ENCODE assay signal across 14 cellular contexts in genomic region chr11:773425-773824, GRCh38. TPM values are rescaled to one million over a fixed set of nuclear protein-coding genes. Genes with fewer than 3 reads are reported as not detected.
A peak's percentile ranks its signal among the peaks of the same experiment; 100 is the strongest.
DNase-seq lines count a peak whose midpoint lies in the region; ATAC-seq and TF ChIP-seq lines count a peak whose summit lies in the region.
"Had no signal": no experiment of that assay in that cellular context is flagged by ENCODE, and none has a peak within 500 bp of the region (broad histone marks: within the 10 kb centered on the region; RNA-seq: fewer than 3 reads in every experiment).

No MANE protein-coding gene starts in this region.

- H3K4me1 ChIP-seq in adrenal gland (replicated peaks in 1 of 2) (peaks cover 38 to 41% of the 10 kb centered on the region in 2 donors), suprapubic skin (peaks cover 30% of the 10 kb centered on the region)

- WGBS in adrenal gland, 4 donors, result 75 to 91% (median 82%) methylated on average over 4 to 5 of the region's 5 CpGs
- WGBS in suprapubic skin, result 90% methylated on average over 2 of the region's 5 CpGs

- intact Hi-C loops in Calu3 (cut with micrococcal nuclease; ENCODE audit: unreplicated experiment), result no loop called here
- intact Hi-C loops in adrenal gland (cut with DNase I), result no loop called here

- no peak overlapping the region for H3K4me3 Mint-ChIP-seq in Calu3 (ENCODE audit: low read depth, unreplicated experiment)
- H3K4me3 Mint-ChIP-seq: CD14-positive monocyte, H9 had no signal

- H3K4me3 ChIP-seq in adrenal gland, result no peak overlapping the region
- no peak overlapping the region for H3K4me3 ChIP-seq in suprapubic skin

- ATAC-seq in GM19397 (IDR thresholded peaks at IDR 0.05; ENCODE audit: unreplicated experiment), result no peak
- ATAC-seq in GM21619 (IDR thresholded peaks at IDR 0.05; ENCODE audit: unreplicated experiment), result no peak
- ATAC-seq in stimulated activated naive CD8-positive, alpha-beta T cell treated with anti-CD3 and anti-CD28 coated beads, Interleukin-15, Interleukin-2, amounts not matched to agents 100 U/mL and 50 U/mL, for 24 hours, result no peak

- TF ChIP-seq CTCF in Calu3 (IDR thresholded peaks at IDR 0.05; ENCODE audit: unreplicated experiment), result no peak
- no peak for TF ChIP-seq CTCF in adrenal gland (IDR thresholded peaks at IDR 0.05)
- TF ChIP-seq CTCF in suprapubic skin (IDR thresholded peaks at IDR 0.05), result no peak

- no peaks in the 10 kb centered on the region for H3K9me3 Mint-ChIP-seq in Calu3 (ENCODE audit: low read depth, unreplicated experiment)
- H3K9me3 Mint-ChIP-seq: H9 had no signal

- CTCF ChIA-PET in Calu3 (lab: Charles Lee), result no interaction called here

- no TSS peak for BruUV-seq in Calu3 (replicated peaks; lab: Mats Ljungman, UMichigan)

- H3K36me3 ChIP-seq in adrenal gland (replicated peaks in 1 of 2) (peaks cover 0 to 35% of the 10 kb centered on the region in 2 donors), suprapubic skin (peaks cover 45% of the 10 kb centered on the region)

- H3K27ac ChIP-seq in adrenal gland, result peak overlapping the region in 3 of 5 donors; percentile 40 to 69 (median 58)
- H3K27ac ChIP-seq in layer of hippocampus (ENCODE audit: low read depth, low read length), result peak overlapping the region; percentile 92
- peak overlapping the region; percentile 8 for H3K27ac ChIP-seq in suprapubic skin

- TF ChIP-seq POLR2A in adrenal gland (IDR thresholded peaks at IDR 0.05) (no peak), suprapubic skin (IDR thresholded peaks at IDR 0.05) (no peak)

- no peak for DNase-seq in Calu3
- no peak for DNase-seq in adrenal gland
- peak in 1 of 2 donors; percentile 64 for DNase-seq in suprapubic skin (ENCODE audit: low spot score in 2 of 2)
- DNase-seq in stimulated activated naive CD8-positive, alpha-beta T cell treated with anti-CD3 and anti-CD28 coated beads, Interleukin-15, Interleukin-2, amounts not matched to agents 100 U/mL and 50 U/mL, for 24 hours, result no peak
- no peak for DNase-seq in T-helper 9 cell
- DNase-seq: COR-L47, H9, NCI-H1436 treated with DMSO at 0.1 percent for 48 hours, NCI-H226, NCI-H526 had no signal

- H3K27me3 Mint-ChIP-seq in Calu3 (ENCODE audit: unreplicated experiment), result no peaks in the 10 kb centered on the region

- no peaks in the 10 kb centered on the region for H3K27me3 ChIP-seq in adrenal gland
- no peaks in the 10 kb centered on the region for H3K27me3 ChIP-seq in layer of hippocampus (ENCODE audit: control insufficient read depth, insufficient read depth, low read length)
- no peaks in the 10 kb centered on the region for H3K27me3 ChIP-seq in suprapubic skin

- no peak for TF ChIP-seq EP300 in suprapubic skin (IDR thresholded peaks at IDR 0.05)

- peaks cover 65% of the 10 kb centered on the region for H3K36me3 Mint-ChIP-seq in Calu3 (ENCODE audit: insufficient read depth, unreplicated experiment)

- peaks cover 13% of the 10 kb centered on the region for H3K4me1 Mint-ChIP-seq in Calu3 (ENCODE audit: low read depth, unreplicated experiment)

- H3K9me3 ChIP-seq in adrenal gland (replicated peaks in 1 of 3) (no peaks in the 10 kb centered on the region), suprapubic skin (no peaks in the 10 kb centered on the region)

- H3K27ac Mint-ChIP-seq in Calu3 (ENCODE audit: unreplicated experiment), result peak overlapping the region; percentile 60

RNA-seq across cellular contexts. Expression of gene GATD1, which starts 3.9 kb away (rescaled TPM):
- 73.8 and 83.3 TPM in 2 replicates for total RNA-seq in Calu3 (2022)
- 100 to 1,000 TPM in 4 of 8 donors, 10 to 100 TPM in 4; 43.3 to 156 (median 96.9) TPM for total RNA-seq in adrenal gland
- polyA plus RNA-seq in adrenal gland, result 100 to 1,000 TPM in 1 of 3 donors, 10 to 100 TPM in 2; 20.3 to 176 (median 49.3) TPM
- 10 to 100 TPM; 27.2 to 68.2 (median 46.0) TPM for total RNA-seq in suprapubic skin

RNA-seq across cellular contexts. Expression of gene CEND1, which starts 16.5 kb away (rescaled TPM):
- not detected in 2 replicates for total RNA-seq in Calu3 (2022)
- 1 to 10 TPM in 3 of 8 donors, under 1 TPM in 1, not detected in 4; 0.42 to 4.9 (median 3.0) TPM for total RNA-seq in adrenal gland
- polyA plus RNA-seq in adrenal gland, result 10 to 100 TPM in 1 of 3 donors, 1 to 10 TPM in 2; 1.6 to 14.5 (median 4.2) TPM
- total RNA-seq in suprapubic skin, result not detected
- polyA plus RNA-seq: CD14-positive monocyte had no signal

RNA-seq across cellular contexts. Expression of gene SLC25A22, which starts 24.7 kb away (rescaled TPM):
- total RNA-seq in Calu3 (2022) (44.5 and 53.6 TPM in 2 replicates), adrenal gland (10 to 100 TPM in 7 of 8 donors, 1 to 10 TPM in 1; 8.2 to 41.3 (median 17.6) TPM), suprapubic skin (10 to 100 TPM; 11.2 to 14.7 (median 13.7) TPM)
- polyA plus RNA-seq in adrenal gland, result 10 to 100 TPM in 2 of 3 donors, 1 to 10 TPM in 1; 7.7 to 18.8 (median 14.0) TPM

RNA-seq across cellular contexts. Expression of gene TALDO1, which starts 26.2 kb away (rescaled TPM):
- total RNA-seq in Calu3 (2022) (359 and 379 TPM in 2 replicates), adrenal gland (100 to 1,000 TPM; 133 to 167 (median 153) TPM), suprapubic skin (100 to 1,000 TPM; 107 to 197 (median 179) TPM)
- 100 to 1,000 TPM in 2 of 3 donors, 10 to 100 TPM in 1; 64.3 to 117 (median 100) TPM for polyA plus RNA-seq in adrenal gland

RNA-seq across cellular contexts. Expression of gene PIDD1, which starts 31.6 kb away (rescaled TPM):
- total RNA-seq in Calu3 (2022) (15.9 and 16.3 TPM in 2 replicates), adrenal gland (10 to 100 TPM in 4 of 8 donors, 1 to 10 TPM in 4; 5.9 to 28.8 (median 12.4) TPM), suprapubic skin (10 to 100 TPM; 14.1 to 71.9 (median 33.5) TPM)
- 100 to 1,000 TPM in 1 of 3 donors, 10 to 100 TPM in 1, under 1 TPM in 1; 0.93 to 110 (median 51.7) TPM for polyA plus RNA-seq in adrenal gland

Comparison
In these comparisons a context has a peak if more than half of its experiments do, and no peak if none do; other contexts are left out.
1. H3K27ac ChIP-seq: peak in every context shown above with its lines; median percentile 92 in layer of hippocampus; 58 in adrenal gland; 8 in suprapubic skin.